In genomic region chr11:68839054-68839865, GRCh38 we compare ENCODE assay signal across 2 cellular contexts.
A peak's percentile ranks its signal among the peaks of the same experiment; 100 is the strongest.
TF ChIP-seq lines count a peak whose summit lies in the region.

No MANE protein-coding gene starts in this region.

TF ChIP-seq in A549, 52 proteins besides CTCF, POLR2A, EP300 and RAD21 (continued from another document):
- no peak for TF ChIP-seq REST (IDR thresholded peaks at IDR 0.05)
- no peak for TF ChIP-seq ATOH8 (CRISPR knock-in tag; IDR thresholded peaks at IDR 0.05; ENCODE audit: low read depth)
- no peak for TF ChIP-seq TP53 (CRISPR knock-in tag; IDR thresholded peaks at IDR 0.05)
- TF ChIP-seq NR3C1 (IDR thresholded peaks at IDR 0.05), result no peak
- TF ChIP-seq RCOR1 (IDR thresholded peaks at IDR 0.05; ENCODE audit: low read depth, low read length), result no peak
- TF ChIP-seq KDM5A (IDR thresholded peaks at IDR 0.05), result no peak
- no peak for TF ChIP-seq HDAC2 (IDR thresholded peaks at IDR 0.05)
- TF ChIP-seq CHD2 (IDR thresholded peaks at IDR 0.05; ENCODE audit: low read length, partially characterized antibody), result no peak
- 0 out of 3 replicates have a peak, but pooled peaks have one; percentile 12 for TF ChIP-seq SMC3 (IDR thresholded peaks at IDR 0.05)
- TF ChIP-seq MAFK (IDR thresholded peaks at IDR 0.05; ENCODE audit: partially characterized antibody), result peak; percentile 48
- TF ChIP-seq MAZ (IDR thresholded peaks at IDR 0.05; ENCODE audit: borderline replicate concordance, low read depth, low read length), result no peak
- no peak for TF ChIP-seq MYC (IDR thresholded peaks at IDR 0.05; ENCODE audit: borderline replicate concordance, low read length)
- no peak for TF ChIP-seq EHMT2 (IDR thresholded peaks at IDR 0.05; ENCODE audit: low read depth)
- peak; percentile 95 for TF ChIP-seq USF2 (IDR thresholded peaks at IDR 0.05)
- TF ChIP-seq PBX3 (IDR thresholded peaks at IDR 0.05), result 0 out of 2 replicates have a peak, but pooled peaks have one; percentile 34
- TF ChIP-seq CEBPB (IDR thresholded peaks at IDR 0.05), result no peak
- TF ChIP-seq E2F6 (IDR thresholded peaks at IDR 0.05; ENCODE audit: borderline replicate concordance, low read depth), result no peak
- no peak for TF ChIP-seq JUNB (IDR thresholded peaks at IDR 0.05)
- TF ChIP-seq JUN (IDR thresholded peaks at IDR 0.05), result peak in 1 of 2 experiments; percentile 40; a peak in 1 of 5 replicates
- no peak for TF ChIP-seq ZFP36 (IDR thresholded peaks at IDR 0.05; ENCODE audit: borderline replicate concordance, partially characterized antibody)
- peak; percentile 74; the same call in 1 of the 2 replicates for TF ChIP-seq MAX (IDR thresholded peaks at IDR 0.05)
- TF ChIP-seq FOXS1 (CRISPR knock-in tag; IDR thresholded peaks at IDR 0.05), result no peak
- no peak; the same call in 1 of the 2 replicates for TF ChIP-seq NFE2L2 (conservative IDR thresholded peaks at IDR 0.05; ENCODE audit: low read length)
- no peak for TF ChIP-seq TFCP2L1 (CRISPR knock-in tag; IDR thresholded peaks at IDR 0.05)
TF ChIP-seq in A549: peak in this region for 7.

TF ChIP-seq in HepG2, 621 proteins besides CTCF, POLR2A, EP300 and RAD21 (continued from another document and continues in another):
- no peak for TF ChIP-seq FOXO4 (CRISPR knock-in tag; conservative IDR thresholded peaks at IDR 0.05)
- TF ChIP-seq CREB3 (CRISPR knock-in tag; IDR thresholded peaks at IDR 0.05), result no peak
- TF ChIP-seq ZNF556 (CRISPR knock-in tag; IDR thresholded peaks at IDR 0.05; ENCODE audit: borderline replicate concordance), result peak; percentile 69; the same call in 1 of the 2 replicates
- TF ChIP-seq ETV5 (CRISPR knock-in tag; IDR thresholded peaks at IDR 0.05; ENCODE audit: borderline replicate concordance), result no peak; the same call in 1 of the 2 replicates
- TF ChIP-seq DMTF1 (CRISPR knock-in tag; IDR thresholded peaks at IDR 0.05), result no peak
- no peak for TF ChIP-seq PCBP1 (IDR thresholded peaks at IDR 0.05; ENCODE audit: borderline replicate concordance, low read depth, low read length)
- TF ChIP-seq ATF2 (CRISPR knock-in tag; IDR thresholded peaks at IDR 0.05), result peak; percentile 21; the same call in 1 of the 2 replicates
- TF ChIP-seq MEF2D (CRISPR knock-in tag; IDR thresholded peaks at IDR 0.05), result no peak
- TF ChIP-seq ZNF414 (CRISPR knock-in tag; IDR thresholded peaks at IDR 0.05), result peak; percentile 23; the same call in 1 of the 2 replicates
- no peak for TF ChIP-seq ZNF326 (CRISPR knock-in tag; IDR thresholded peaks at IDR 0.05; ENCODE audit: borderline replicate concordance)
- no peak for TF ChIP-seq ZNF496 (CRISPR knock-in tag; IDR thresholded peaks at IDR 0.05; ENCODE audit: insufficient replicate concordance)
- peak; percentile 86 for TF ChIP-seq ZNF772 (CRISPR knock-in tag; IDR thresholded peaks at IDR 0.05)
- TF ChIP-seq ZNF816 (CRISPR knock-in tag; IDR thresholded peaks at IDR 0.05; ENCODE audit: borderline replicate concordance), result no peak
- TF ChIP-seq ARNT2 (CRISPR knock-in tag; IDR thresholded peaks at IDR 0.05; ENCODE audit: low read depth), result peak; percentile 53; the same call in 1 of the 2 replicates
- TF ChIP-seq RERE (CRISPR knock-in tag; IDR thresholded peaks at IDR 0.05; ENCODE audit: low read depth), result no peak
- TF ChIP-seq RFXANK (CRISPR knock-in tag; IDR thresholded peaks at IDR 0.05), result no peak
- TF ChIP-seq PRPF4 (IDR thresholded peaks at IDR 0.05; ENCODE audit: low read depth, low read length, poor library complexity, severe bottlenecking), result no peak
- TF ChIP-seq HINFP (CRISPR knock-in tag; IDR thresholded peaks at IDR 0.05; ENCODE audit: low read depth), result no peak
- peak; percentile 78 for TF ChIP-seq ZNF18 (CRISPR knock-in tag; IDR thresholded peaks at IDR 0.05; ENCODE audit: insufficient replicate concordance)
- TF ChIP-seq RFX1 (IDR thresholded peaks at IDR 0.05), result no peak
- no peak for TF ChIP-seq JUND (CRISPR knock-in tag; IDR thresholded peaks at IDR 0.05)
- no peak; the same call in 1 of the 2 replicates for TF ChIP-seq SRY (CRISPR knock-in tag; IDR thresholded peaks at IDR 0.05)
- TF ChIP-seq NFIC (IDR thresholded peaks at IDR 0.05; ENCODE audit: low read length), result no peak
- TF ChIP-seq TARDBP (CRISPR knock-in tag; IDR thresholded peaks at IDR 0.05), result 0 out of 2 replicates have a peak, but pooled peaks have one; percentile 36
- TF ChIP-seq ZNF484 (CRISPR knock-in tag; IDR thresholded peaks at IDR 0.05; ENCODE audit: borderline replicate concordance, low read depth), result no peak
- TF ChIP-seq SATB2 (CRISPR knock-in tag; IDR thresholded peaks at IDR 0.05), result no peak
- TF ChIP-seq REST (IDR thresholded peaks at IDR 0.05; ENCODE audit: borderline replicate concordance in 1 of 2, low read depth in 1 of 2, low read length in 2 of 2), result peak in 1 of 2 experiments; percentile 16; a peak in 1 of 4 replicates
- TF ChIP-seq CBFB (CRISPR knock-in tag; IDR thresholded peaks at IDR 0.05), result peak; percentile 32; the same call in 1 of the 2 replicates
- TF ChIP-seq ZNF850 (CRISPR knock-in tag; conservative IDR thresholded peaks at IDR 0.05), result no peak
